Comparison of ENCODE assay signal across 23 cellular contexts in genomic region chr10:78000956-78001472, GRCh38.
"Had no signal": no experiment of that assay in that cellular context is flagged by ENCODE, and none has a peak within 500 bp of the region (broad histone marks: within the 10 kb centered on the region; RNA-seq: fewer than 3 reads in every experiment).

No MANE protein-coding gene starts in this region.

- H3K9me3 ChIP-seq: Peyer's patch, SJCRH30, SK-N-SH had no signal

- H3K4me3 Mint-ChIP-seq: activated CD4-positive, alpha-beta memory T cell treated with anti-CD3 and anti-CD28 coated beads, Interleukin-2, amount 10 ng/mL, durations not matched to agents 7 days and 5 days; activated CD4-positive, alpha-beta T cell treated with anti-CD3 and anti-CD28 coated beads for 36 hours; activated naive CD4-positive, alpha-beta T cell treated with anti-CD3 and anti-CD28 coated beads, Interleukin-2, amount 50 U/mL, for 24 hours; activated T-cell treated with anti-CD3 and anti-CD28 coated beads, Interleukin-2, amount 50 U/mL, for 72 hours had no signal

- H3K27ac Mint-ChIP-seq: activated CD4-positive, alpha-beta memory T cell treated with anti-CD3 and anti-CD28 coated beads, Interleukin-2, amount 10 ng/mL, durations not matched to agents 7 days and 5 days; activated CD4-positive, alpha-beta T cell treated with anti-CD3 and anti-CD28 coated beads for 36 hours; activated naive CD4-positive, alpha-beta T cell treated with anti-CD3 and anti-CD28 coated beads, Interleukin-2, amount 50 U/mL, for 24 hours; activated T-cell treated with anti-CD3 and anti-CD28 coated beads, Interleukin-2, amount 50 U/mL, for 72 hours; activated T-helper 2 cell treated with anti-CD3 and anti-CD28 coated beads, Interferon-gamma antibody, Interleukin-2, Interleukin-4, amounts not matched to agents 10 μg/mL and 5 μg/mL and 100 μg/mL, durations not matched to agents 14 hours and 24 hours and 36 hours had no signal

- H3K4me3 ChIP-seq: cardiac muscle cell, Peyer's patch, SJCRH30 had no signal

- H3K27me3 Mint-ChIP-seq: activated CD4-positive, alpha-beta memory T cell treated with anti-CD3 and anti-CD28 coated beads, Interleukin-2, amount 10 ng/mL, durations not matched to agents 7 days and 5 days; activated CD4-positive, alpha-beta T cell treated with anti-CD3 and anti-CD28 coated beads for 36 hours; activated naive CD4-positive, alpha-beta T cell treated with anti-CD3 and anti-CD28 coated beads, Interleukin-2, amount 50 U/mL, for 24 hours had no signal

- H3K27me3 ChIP-seq: brain microvascular endothelial cell, cardiac muscle cell, Peyer's patch, SJCRH30 had no signal

- H3K9me3 Mint-ChIP-seq: activated CD4-positive, alpha-beta memory T cell treated with anti-CD3 and anti-CD28 coated beads, Interleukin-2, amount 10 ng/mL, durations not matched to agents 7 days and 5 days; activated naive CD4-positive, alpha-beta T cell treated with anti-CD3 and anti-CD28 coated beads, Interleukin-2, amount 50 U/mL, for 24 hours; activated T-cell treated with anti-CD3 and anti-CD28 coated beads, Interleukin-2, amount 50 U/mL, for 72 hours; activated T-helper 2 cell treated with anti-CD3 and anti-CD28 coated beads, Interferon-gamma antibody, Interleukin-2, Interleukin-4, amounts not matched to agents 10 μg/mL and 5 μg/mL and 100 μg/mL, durations not matched to agents 14 hours and 24 hours and 36 hours had no signal

- H3K4me1 ChIP-seq: Peyer's patch, SJCRH30 had no signal

- DNase-seq: activated CD4-positive, alpha-beta memory T cell treated with anti-CD3 and anti-CD28 coated beads, Interleukin-2, amount 10 ng/mL, durations not matched to agents 7 days and 5 days; activated CD4-positive, alpha-beta T cell treated with anti-CD3 and anti-CD28 coated beads for 36 hours; activated CD4-positive, alpha-beta T cell treated with anti-CD3 and anti-CD28 coated beads, Interleukin-2, amount 50 U/mL, for 1 hour; activated CD8-positive, alpha-beta memory T cell treated with anti-CD3 and anti-CD28 coated beads, Interleukin-2, amount 50 U/mL, for 4 hours; activated T-cell treated with anti-CD3 and anti-CD28 coated beads, Interleukin-2, amount 50 U/mL, for 72 hours; amygdala; brain microvascular endothelial cell; Kasumi-1; KBM-7; NCI-H1436 treated with DMSO at 0.1 percent for 48 hours; NCI-H187; NCI-H2081 treated with DMSO at 0.1 percent for 48 hours; NCI-H226; NCI-H510A; Peyer's patch; Right ventricle myocardium superior; SJCRH30; SK-N-SH; T-helper 1 cell had no signal

- H3K27ac ChIP-seq: brain microvascular endothelial cell, cardiac muscle cell, Peyer's patch, SJCRH30, WERI-Rb-1 had no signal

- H3K4me1 Mint-ChIP-seq: activated CD4-positive, alpha-beta memory T cell treated with anti-CD3 and anti-CD28 coated beads, Interleukin-2, amount 10 ng/mL, durations not matched to agents 7 days and 5 days; activated CD4-positive, alpha-beta T cell treated with anti-CD3 and anti-CD28 coated beads for 36 hours; activated naive CD4-positive, alpha-beta T cell treated with anti-CD3 and anti-CD28 coated beads, Interleukin-2, amount 50 U/mL, for 24 hours had no signal

- ATAC-seq: activated CD4-positive, alpha-beta T cell treated with anti-CD3 and anti-CD28 coated beads for 36 hours; activated T-cell treated with anti-CD3 and anti-CD28 coated beads, Interleukin-2, amount 50 U/mL, for 72 hours had no signal
